Comparison of ENCODE assay signal across 1 cellular context in the genomic region with DNA sequence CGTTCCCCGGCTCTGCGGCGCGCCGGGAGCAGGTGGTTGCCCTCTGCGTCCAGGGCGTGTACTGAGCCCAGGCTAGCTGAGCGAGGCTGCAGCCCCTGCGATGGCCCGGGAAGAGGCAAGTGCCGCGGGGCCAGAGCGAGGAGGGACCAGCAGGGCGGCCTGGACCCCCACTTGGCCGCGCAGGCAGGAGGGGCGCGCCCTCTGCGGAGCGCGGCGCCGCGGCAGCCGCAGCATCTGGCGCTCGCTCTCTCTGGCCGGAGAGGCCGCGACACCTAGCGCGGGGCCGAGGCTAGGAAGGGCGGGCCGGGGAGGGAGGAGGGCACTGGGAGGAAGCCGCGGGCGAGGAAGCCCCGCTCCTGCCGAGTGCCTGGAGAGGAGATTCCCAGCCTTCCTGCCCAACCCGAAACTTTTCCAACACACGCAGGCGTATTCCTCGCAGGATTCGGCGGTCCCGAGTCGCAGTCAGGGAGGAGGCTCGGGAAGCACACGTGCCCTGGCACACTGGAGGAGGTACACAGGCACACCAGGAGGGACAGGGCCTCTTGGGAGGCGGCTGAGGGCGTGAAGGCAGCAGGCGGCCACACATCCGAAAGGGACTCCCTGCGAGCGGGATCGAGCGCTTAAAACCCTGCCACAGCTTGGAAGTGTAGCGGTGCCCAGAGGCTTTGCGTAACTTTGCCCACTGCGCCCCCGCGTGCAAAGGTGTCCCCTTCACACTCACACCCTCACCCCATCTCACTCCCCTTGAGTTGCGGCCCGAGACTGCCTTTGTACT.
TF ChIP-seq lines count a peak whose summit lies in the region.

No MANE protein-coding gene starts in this region.

TF ChIP-seq in HepG2, 621 proteins besides CTCF, POLR2A, EP300 and RAD21 (continued from another document and continues in another):
- TF ChIP-seq ATF6 (CRISPR knock-in tag; conservative IDR thresholded peaks at IDR 0.05) = no peak
- TF ChIP-seq MYNN (CRISPR knock-in tag; IDR thresholded peaks at IDR 0.05; ENCODE audit: low read depth) = no peak
- TF ChIP-seq ZNF879 (CRISPR knock-in tag; IDR thresholded peaks at IDR 0.05) = no peak
- no peak for TF ChIP-seq TMF1 (CRISPR knock-in tag; IDR thresholded peaks at IDR 0.05; ENCODE audit: low read depth)
- TF ChIP-seq EZH2 (conservative IDR thresholded peaks at IDR 0.05; ENCODE audit: low read depth, low read length) = no peak
- no peak for TF ChIP-seq JUN (CRISPR knock-in tag; IDR thresholded peaks at IDR 0.05)
- TF ChIP-seq ZNF792 (CRISPR knock-in tag; IDR thresholded peaks at IDR 0.05) = no peak
- TF ChIP-seq ZNF543 (CRISPR knock-in tag; IDR thresholded peaks at IDR 0.05) = peak; percentile 63; the same call in 1 of the 2 replicates
- TF ChIP-seq MED1 (CRISPR knock-in tag; IDR thresholded peaks at IDR 0.05) = peak; percentile 48
- TF ChIP-seq ATM (IDR thresholded peaks at IDR 0.05; ENCODE audit: borderline replicate concordance) = no peak
- no peak for TF ChIP-seq ZNF703 (CRISPR knock-in tag; IDR thresholded peaks at IDR 0.05; ENCODE audit: borderline replicate concordance)
- TF ChIP-seq SCMH1 (CRISPR knock-in tag; IDR thresholded peaks at IDR 0.05; ENCODE audit: borderline replicate concordance) = no peak
- no peak for TF ChIP-seq ZNF383 (CRISPR knock-in tag; IDR thresholded peaks at IDR 0.05; ENCODE audit: borderline replicate concordance)
- TF ChIP-seq BATF2 (CRISPR knock-in tag; IDR thresholded peaks at IDR 0.05) = peak; percentile 69; the same call in 1 of the 2 replicates
- peak; percentile 78; the same call in 1 of the 2 replicates for TF ChIP-seq ZNF772 (CRISPR knock-in tag; IDR thresholded peaks at IDR 0.05)
- TF ChIP-seq, protein P1, sequence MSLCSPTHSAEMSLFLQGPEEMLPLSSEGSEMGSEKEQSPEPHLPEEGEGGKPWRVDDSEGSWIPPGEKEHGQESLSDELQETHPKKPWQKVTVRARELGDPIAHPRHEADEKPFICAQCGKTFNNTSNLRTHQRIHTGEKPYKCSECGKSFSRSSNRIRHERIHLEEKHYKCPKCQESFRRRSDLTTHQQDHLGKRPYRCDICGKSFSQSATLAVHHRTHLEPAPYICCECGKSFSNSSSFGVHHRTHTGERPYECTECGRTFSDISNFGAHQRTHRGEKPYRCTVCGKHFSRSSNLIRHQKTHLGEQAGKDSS (CRISPR knock-in tag; IDR thresholded peaks at IDR 0.05; ENCODE audit: borderline replicate concordance, low read depth) = peak; percentile 76; the same call in 1 of the 2 replicates
- no peak for TF ChIP-seq ZNF598 (CRISPR knock-in tag; IDR thresholded peaks at IDR 0.05; ENCODE audit: borderline replicate concordance)
- no peak for TF ChIP-seq SP5 (CRISPR knock-in tag; IDR thresholded peaks at IDR 0.05; ENCODE audit: borderline replicate concordance, low read depth)
- no peak; the same call in 1 of the 2 replicates for TF ChIP-seq DR1 (CRISPR knock-in tag; IDR thresholded peaks at IDR 0.05)
- no peak for TF ChIP-seq FOXK1 (CRISPR knock-in tag; IDR thresholded peaks at IDR 0.05; ENCODE audit: borderline replicate concordance, low read depth)
- TF ChIP-seq RXRB (CRISPR knock-in tag; IDR thresholded peaks at IDR 0.05; ENCODE audit: borderline replicate concordance) = no peak
- TF ChIP-seq THAP9 (CRISPR knock-in tag; IDR thresholded peaks at IDR 0.05; ENCODE audit: borderline replicate concordance) = no peak
- TF ChIP-seq SMYD3 (CRISPR knock-in tag; IDR thresholded peaks at IDR 0.05) = no peak
- TF ChIP-seq MTF2 (CRISPR knock-in tag; IDR thresholded peaks at IDR 0.05; ENCODE audit: borderline replicate concordance) = no peak
- no peak for TF ChIP-seq ZNF296 (CRISPR knock-in tag; conservative IDR thresholded peaks at IDR 0.05)
- no peak for TF ChIP-seq ZC3H4 (CRISPR knock-in tag; IDR thresholded peaks at IDR 0.05; ENCODE audit: borderline replicate concordance)
- TF ChIP-seq ATRX (CRISPR knock-in tag; IDR thresholded peaks at IDR 0.05; ENCODE audit: borderline replicate concordance) = no peak
- TF ChIP-seq NR0B2 (CRISPR knock-in tag; IDR thresholded peaks at IDR 0.05) = peak; percentile 21; the same call in 1 of the 2 replicates
- peak; percentile 29; the same call in 1 of the 2 replicates for TF ChIP-seq TFDP1 (CRISPR knock-in tag; IDR thresholded peaks at IDR 0.05; ENCODE audit: borderline replicate concordance)
- no peak for TF ChIP-seq GMEB2 (CRISPR knock-in tag; IDR thresholded peaks at IDR 0.05; ENCODE audit: low read depth)
- no peak for TF ChIP-seq ZBTB25 (CRISPR knock-in tag; IDR thresholded peaks at IDR 0.05)
- no peak for TF ChIP-seq ZSCAN30 (CRISPR knock-in tag; IDR thresholded peaks at IDR 0.05)
- peak; percentile 57; the same call in 1 of the 2 replicates for TF ChIP-seq ZNF773 (CRISPR knock-in tag; IDR thresholded peaks at IDR 0.05; ENCODE audit: borderline replicate concordance)
- no peak for TF ChIP-seq NFRKB (IDR thresholded peaks at IDR 0.05)
- TF ChIP-seq IRF1 (CRISPR knock-in tag; IDR thresholded peaks at IDR 0.05; ENCODE audit: low read depth) = no peak
- TF ChIP-seq SIX1 (CRISPR knock-in tag; IDR thresholded peaks at IDR 0.05; ENCODE audit: borderline replicate concordance) = no peak
- TF ChIP-seq ZNF562 (CRISPR knock-in tag; IDR thresholded peaks at IDR 0.05; ENCODE audit: borderline replicate concordance) = no peak
- TF ChIP-seq SKI (IDR thresholded peaks at IDR 0.05; ENCODE audit: partially characterized antibody) = no peak
- no peak for TF ChIP-seq SAFB2 (CRISPR knock-in tag; IDR thresholded peaks at IDR 0.05; ENCODE audit: borderline replicate concordance, low read depth)
- TF ChIP-seq ZNF160 (CRISPR knock-in tag; IDR thresholded peaks at IDR 0.05) = no peak
- TF ChIP-seq FOXO4 (CRISPR knock-in tag; conservative IDR thresholded peaks at IDR 0.05) = 0 out of 2 replicates have a peak, but pooled peaks have one; percentile 45
- TF ChIP-seq, protein P2, sequence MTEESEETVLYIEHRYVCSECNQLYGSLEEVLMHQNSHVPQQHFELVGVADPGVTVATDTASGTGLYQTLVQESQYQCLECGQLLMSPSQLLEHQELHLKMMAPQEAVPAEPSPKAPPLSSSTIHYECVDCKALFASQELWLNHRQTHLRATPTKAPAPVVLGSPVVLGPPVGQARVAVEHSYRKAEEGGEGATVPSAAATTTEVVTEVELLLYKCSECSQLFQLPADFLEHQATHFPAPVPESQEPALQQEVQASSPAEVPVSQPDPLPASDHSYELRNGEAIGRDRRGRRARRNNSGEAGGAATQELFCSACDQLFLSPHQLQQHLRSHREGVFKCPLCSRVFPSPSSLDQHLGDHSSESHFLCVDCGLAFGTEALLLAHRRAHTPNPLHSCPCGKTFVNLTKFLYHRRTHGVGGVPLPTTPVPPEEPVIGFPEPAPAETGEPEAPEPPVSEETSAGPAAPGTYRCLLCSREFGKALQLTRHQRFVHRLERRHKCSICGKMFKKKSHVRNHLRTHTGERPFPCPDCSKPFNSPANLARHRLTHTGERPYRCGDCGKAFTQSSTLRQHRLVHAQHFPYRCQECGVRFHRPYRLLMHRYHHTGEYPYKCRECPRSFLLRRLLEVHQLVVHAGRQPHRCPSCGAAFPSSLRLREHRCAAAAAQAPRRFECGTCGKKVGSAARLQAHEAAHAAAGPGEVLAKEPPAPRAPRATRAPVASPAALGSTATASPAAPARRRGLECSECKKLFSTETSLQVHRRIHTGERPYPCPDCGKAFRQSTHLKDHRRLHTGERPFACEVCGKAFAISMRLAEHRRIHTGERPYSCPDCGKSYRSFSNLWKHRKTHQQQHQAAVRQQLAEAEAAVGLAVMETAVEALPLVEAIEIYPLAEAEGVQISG (CRISPR knock-in tag; IDR thresholded peaks at IDR 0.05) = peak; percentile 68; the same call in 1 of the 2 replicates
- TF ChIP-seq PHF21A (CRISPR knock-in tag; IDR thresholded peaks at IDR 0.05) = no peak
